Comparison of ENCODE assay signal across 1 cellular context in the genomic region with DNA sequence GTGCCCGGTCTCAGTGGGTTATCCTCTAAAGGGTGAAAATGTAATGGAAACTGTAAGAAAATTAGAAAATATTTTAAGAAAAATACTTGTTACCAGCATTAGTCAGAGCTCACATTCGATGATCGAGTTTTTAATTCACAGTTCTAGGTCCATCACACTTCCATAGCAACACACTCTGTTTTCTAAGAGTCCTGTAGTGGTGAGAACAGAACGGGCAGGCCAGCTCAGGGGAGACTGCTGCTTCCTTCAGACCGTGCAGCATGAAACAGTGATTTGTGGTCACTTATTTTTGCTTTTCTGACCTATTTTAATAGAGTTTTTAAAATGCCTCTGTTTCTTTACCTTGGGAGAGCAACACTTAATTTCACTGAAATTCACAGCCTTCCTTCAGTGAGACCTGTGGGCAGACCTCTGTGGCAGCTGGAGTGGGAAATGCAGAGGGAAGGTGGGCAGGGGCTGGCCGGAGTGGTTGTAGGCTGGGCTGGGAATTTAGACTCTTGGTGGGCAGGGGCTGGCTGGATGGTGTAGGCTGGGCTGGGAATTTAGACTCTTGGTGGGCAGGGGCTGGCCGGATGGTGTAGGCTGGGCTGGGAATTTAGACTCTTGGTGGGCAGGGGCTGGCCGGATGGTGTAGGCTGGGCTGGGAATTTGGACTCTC.
TF ChIP-seq lines count a peak whose summit lies in the region.

No MANE protein-coding gene starts in this region.

TF ChIP-seq in GM12891, 5 proteins besides CTCF, POLR2A, EP300 and RAD21:
- TF ChIP-seq SPI1 (IDR thresholded peaks at IDR 0.05; ENCODE audit: low read depth, low read length), result no peak
- no peak for TF ChIP-seq POU2F2 (IDR thresholded peaks at IDR 0.05; ENCODE audit: low read depth, low read length)
- TF ChIP-seq POLR2AphosphoS5 (IDR thresholded peaks at IDR 0.05; ENCODE audit: low read depth, low read length), result no peak
- no peak for TF ChIP-seq TAF1 (IDR thresholded peaks at IDR 0.05; ENCODE audit: low read depth, low read length)
- no peak for TF ChIP-seq PAX5 (IDR thresholded peaks at IDR 0.05; ENCODE audit: insufficient read depth, low read length, severe bottlenecking)
